In the genomic region with DNA sequence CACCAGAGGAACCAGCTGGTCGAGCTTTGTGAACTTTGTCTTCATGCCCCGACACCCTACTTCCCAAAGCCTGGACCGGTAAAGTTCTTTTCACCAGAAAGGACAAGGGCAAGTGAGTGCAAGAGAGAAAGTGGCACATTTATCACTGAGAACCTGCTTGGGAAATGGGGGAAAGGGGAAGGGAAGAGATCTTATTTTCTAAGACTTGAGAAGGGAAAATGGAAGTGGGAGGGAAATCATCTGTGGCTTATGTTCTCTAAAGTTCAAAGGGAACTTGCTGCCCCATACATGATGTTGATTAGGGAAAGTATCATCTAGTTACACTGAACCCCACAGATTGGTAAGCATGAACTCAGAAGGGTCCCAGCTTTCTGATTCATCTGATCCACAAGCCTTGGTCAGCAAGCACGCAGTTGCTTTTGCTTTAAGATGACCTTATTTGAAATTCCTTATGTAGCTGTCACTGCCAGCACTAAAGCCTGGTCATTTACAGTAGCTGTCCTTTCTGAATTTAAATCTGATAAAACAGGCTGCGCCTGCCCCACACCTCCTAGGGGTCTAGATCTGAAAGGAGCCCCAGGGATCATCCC, we compare ENCODE assay signal across 11 cellular contexts.
DNase-seq lines count a peak whose midpoint lies in the region; ATAC-seq, FAIRE-seq and TF ChIP-seq lines count a peak whose summit lies in the region.
"Had no signal": no experiment of that assay in that cellular context is flagged by ENCODE, and none has a peak within 500 bp of the region (broad histone marks: within the 10 kb centered on the region; RNA-seq: fewer than 3 reads in every experiment).

No MANE protein-coding gene starts in this region.

- no peaks in the 10 kb centered on the region for H3K27me3 ChIP-seq in subcutaneous abdominal adipose tissue (ENCODE audit: control insufficient read depth in 5 of 5, insufficient read depth in 4 of 5, low read length in 5 of 5)

- H3K36me3 ChIP-seq in kidney (ENCODE audit: control insufficient read depth in 1 of 2, insufficient read depth in 2 of 2, low read length in 2 of 2) (no peaks in the 10 kb centered on the region), subcutaneous abdominal adipose tissue (ENCODE audit: control insufficient read depth in 5 of 5, insufficient read depth in 5 of 5, low read length in 5 of 5) (no peaks in the 10 kb centered on the region)

- H3K4me3 ChIP-seq in kidney (ENCODE audit: low read length in 2 of 2): no peak overlapping the region
- H3K4me3 ChIP-seq in subcutaneous abdominal adipose tissue (ENCODE audit: low read depth in 1 of 5, low read length in 5 of 5): peak overlapping the region in 1 of 5 donors; percentile 5

- ATAC-seq in GM18505 (IDR thresholded peaks at IDR 0.05; ENCODE audit: unreplicated experiment) (no peak), GM18909 (IDR thresholded peaks at IDR 0.05; ENCODE audit: poor library complexity, unreplicated experiment) (no peak)

- H3K9me3 Mint-ChIP-seq in activated CD4-positive, alpha-beta T cell treated with anti-CD3 and anti-CD28 coated beads, Interleukin-2, amount 10 ng/mL, durations not matched to agents 24 days and 14 days: peaks cover 9% of the 10 kb centered on the region

- no peak overlapping the region for H3K4me3 Mint-ChIP-seq in activated CD4-positive, alpha-beta T cell treated with anti-CD3 and anti-CD28 coated beads, Interleukin-2, amount 10 ng/mL, durations not matched to agents 24 days and 14 days

- intact Hi-C loops in activated CD4-positive, alpha-beta T cell treated with anti-CD3 and anti-CD28 coated beads, Interleukin-2, amount 10 ng/mL, durations not matched to agents 24 days and 14 days (cut with micrococcal nuclease): no loop called here
- intact Hi-C loops in kidney (cut with DNase I): no loop called here

- H3K27ac ChIP-seq in kidney (ENCODE audit: low read depth in 2 of 2, low read length in 2 of 2) (peak overlapping the region; percentile 16 to 45), subcutaneous abdominal adipose tissue (ENCODE audit: low read depth, low read length) (peak overlapping the region; percentile 94)

- peaks cover 2% of the 10 kb centered on the region for H3K36me3 Mint-ChIP-seq in activated CD4-positive, alpha-beta T cell treated with anti-CD3 and anti-CD28 coated beads, Interleukin-2, amount 10 ng/mL, durations not matched to agents 24 days and 14 days (ENCODE audit: low read depth)

- peaks cover 57% of the 10 kb centered on the region for H3K4me1 Mint-ChIP-seq in activated CD4-positive, alpha-beta T cell treated with anti-CD3 and anti-CD28 coated beads, Interleukin-2, amount 10 ng/mL, durations not matched to agents 24 days and 14 days

- H3K9ac ChIP-seq in kidney (ENCODE audit: low read length in 2 of 2): no peak overlapping the region
- peak overlapping the region in 4 of 5 donors; percentile 8 to 53 (median 30) for H3K9ac ChIP-seq in subcutaneous abdominal adipose tissue (ENCODE audit: low read length in 5 of 5)

- H3K9me3 ChIP-seq in kidney (ENCODE audit: control insufficient read depth in 1 of 2, low read length in 2 of 2) (no peaks in the 10 kb centered on the region), subcutaneous abdominal adipose tissue (ENCODE audit: control insufficient read depth in 5 of 5, low read length in 5 of 5) (no peaks in the 10 kb centered on the region)

- no peaks in the 10 kb centered on the region for H3K27me3 Mint-ChIP-seq in activated CD4-positive, alpha-beta T cell treated with anti-CD3 and anti-CD28 coated beads, Interleukin-2, amount 10 ng/mL, durations not matched to agents 24 days and 14 days

- FAIRE-seq in kidney (lab: Jason Lieb, UNC): no peak

- H3K4me1 ChIP-seq in kidney (ENCODE audit: control insufficient read depth in 1 of 2, insufficient read depth in 1 of 2, low read depth in 1 of 2, low read length in 2 of 2) (peaks cover 7 to 12% of the 10 kb centered on the region in 2 donors), subcutaneous abdominal adipose tissue (ENCODE audit: control insufficient read depth in 5 of 5, insufficient read depth in 5 of 5, low read length in 5 of 5) (peaks cover 9 to 47% (median 41%) of the 10 kb centered on the region in 5 donors)

- no peak for TF ChIP-seq POLR2A in GM18505 (IDR thresholded peaks at IDR 0.05; ENCODE audit: borderline replicate concordance, extremely low read depth, insufficient read depth, insufficient read length)

- no peak for TF ChIP-seq CTCF in kidney (IDR thresholded peaks at IDR 0.05; ENCODE audit: borderline replicate concordance, extremely low read depth, insufficient read depth)

- no peak for DNase-seq in activated CD4-positive, alpha-beta T cell treated with anti-CD3 and anti-CD28 coated beads, Interleukin-2, amount 10 ng/mL, durations not matched to agents 24 days and 14 days
- DNase-seq in activated CD4-positive, alpha-beta T cell treated with anti-CD3 and anti-CD28 coated beads for 4 hours: no peak
- DNase-seq in T1000 (lab: John Stamatoyannopoulos, UW) (peak; percentile 23), kidney (no peak), NCI-H128 (lab: John Stamatoyannopoulos, UW; ENCODE audit: unreplicated experiment) (no peak)
- DNase-seq: activated T-cell treated with anti-CD3 and anti-CD28 coated beads, Interleukin-2, amount 50 U/mL, for 48 hours; NCI-H146; stimulated activated naive CD4-positive, alpha-beta T cell had no signal

- peak overlapping the region; percentile 43 for H3K27ac Mint-ChIP-seq in activated CD4-positive, alpha-beta T cell treated with anti-CD3 and anti-CD28 coated beads, Interleukin-2, amount 10 ng/mL, durations not matched to agents 24 days and 14 days

Comparison
In these comparisons a context has a peak if more than half of its experiments do, and no peak if none do; other contexts are left out.
1. H3K9ac ChIP-seq: peak in subcutaneous abdominal adipose tissue (4 of 5); none in kidney (0 of 2).